Comparison of ENCODE assay signal across 9 cellular contexts in genomic region chr9:37037744-37038640, GRCh38. TPM values are rescaled to one million over a fixed set of nuclear protein-coding genes. Genes with fewer than 3 reads are reported as not detected.
DNase-seq lines count a peak whose midpoint lies in the region; ATAC-seq and TF ChIP-seq lines count a peak whose summit lies in the region.
"Had no signal": no experiment of that assay in that cellular context is flagged by ENCODE, and none has a peak within 500 bp of the region (broad histone marks: within the 10 kb centered on the region; RNA-seq: fewer than 3 reads in every experiment).

No MANE protein-coding gene starts in this region.

- H3K27me3 Mint-ChIP-seq in IgD-negative memory B cell (no peaks in the 10 kb centered on the region), Caco-2 (ENCODE audit: insufficient read depth, unreplicated experiment) (peaks cover 22% of the 10 kb centered on the region)
- peaks cover 48 to 93% of the 10 kb centered on the region in 2 donors for H3K27me3 Mint-ChIP-seq in effector memory CD8-positive, alpha-beta T cell

- H3K27me3 ChIP-seq in ovary (peaks cover 3% of the 10 kb centered on the region), Caco-2 (replicated peaks; ENCODE audit: control insufficient read depth, insufficient read depth, low read length) (peaks cover 2% of the 10 kb centered on the region)

- H3K27ac ChIP-seq in ovary: no peak overlapping the region

- H3K27ac Mint-ChIP-seq in IgD-negative memory B cell (peak overlapping the region; percentile 98 to 99 (median 99)), Caco-2 (ENCODE audit: unreplicated experiment) (no peak overlapping the region)
- H3K27ac Mint-ChIP-seq in effector memory CD8-positive, alpha-beta T cell: no peak overlapping the region
- H3K27ac Mint-ChIP-seq: activated naive CD4-positive, alpha-beta T cell treated with anti-CD3 and anti-CD28 coated beads, Interleukin-2, amount 50 U/mL, for 72 hours had no signal

- TF ChIP-seq POLR2A in ovary (IDR thresholded peaks at IDR 0.05): no peak

- H3K4me3 ChIP-seq in ovary: peak overlapping the region; percentile 41
- H3K4me3 ChIP-seq in Caco-2 (ENCODE audit: low read depth, low read length): no peak overlapping the region

- intact Hi-C loops in ovary (cut with DNase I): no loop called here
- intact Hi-C loops in Caco-2 (cut with micrococcal nuclease; ENCODE audit: unreplicated experiment): no loop called here

- H3K36me3 Mint-ChIP-seq in IgD-negative memory B cell (no peaks in the 10 kb centered on the region), Caco-2 (ENCODE audit: insufficient read depth, unreplicated experiment) (no peaks in the 10 kb centered on the region)
- peaks cover 7% of the 10 kb centered on the region for H3K36me3 Mint-ChIP-seq in effector memory CD8-positive, alpha-beta T cell (ENCODE audit: insufficient read depth)

- H3K9me3 Mint-ChIP-seq in IgD-negative memory B cell (peaks cover 0 to 1% (median 0%) of the 10 kb centered on the region in 3 donors), Caco-2 (ENCODE audit: unreplicated experiment) (no peaks in the 10 kb centered on the region)
- no peaks in the 10 kb centered on the region for H3K9me3 Mint-ChIP-seq in effector memory CD8-positive, alpha-beta T cell
- H3K9me3 Mint-ChIP-seq: activated naive CD4-positive, alpha-beta T cell treated with anti-CD3 and anti-CD28 coated beads, Interleukin-2, amount 50 U/mL, for 72 hours had no signal

- POLR2A ChIA-PET in Caco-2 (lab: Charles Lee): no interaction called here

- H3K9me3 ChIP-seq in ovary (no peaks in the 10 kb centered on the region), Caco-2 (no peaks in the 10 kb centered on the region)

- TF ChIP-seq EP300 in ovary (IDR thresholded peaks at IDR 0.05): no peak

- CTCF ChIA-PET in Caco-2 (lab: Charles Lee): no interaction called here

- 7 to 8% (median 7%) methylated on average over 49 to 58 of the region's 58 CpGs for WGBS in ovary, 3 donors

- H3K4me3 Mint-ChIP-seq in IgD-negative memory B cell (peak overlapping the region; percentile 88 to 98 (median 94)), Caco-2 (ENCODE audit: unreplicated experiment) (no peak overlapping the region)
- H3K4me3 Mint-ChIP-seq in effector memory CD8-positive, alpha-beta T cell: peak overlapping the region; percentile 81 to 83

- H3K36me3 ChIP-seq in ovary: no peaks in the 10 kb centered on the region
- no peaks in the 10 kb centered on the region for H3K36me3 ChIP-seq in Caco-2 (ENCODE audit: control insufficient read depth, insufficient read depth, low read length)

- peaks cover 15 to 37% (median 23%) of the 10 kb centered on the region in 3 donors for H3K4me1 Mint-ChIP-seq in IgD-negative memory B cell
- H3K4me1 Mint-ChIP-seq in effector memory CD8-positive, alpha-beta T cell (ENCODE audit: low read depth in 2 of 2): peaks cover 19 to 22% of the 10 kb centered on the region in 2 donors
- H3K4me1 Mint-ChIP-seq in Caco-2 (ENCODE audit: low read depth, unreplicated experiment): peaks cover 7% of the 10 kb centered on the region

- TF ChIP-seq CTCF in ovary (IDR thresholded peaks at IDR 0.05): no peak
- TF ChIP-seq CTCF in Caco-2 (IDR thresholded peaks at IDR 0.05; ENCODE audit: insufficient read depth in 1 of 2, low read depth in 1 of 2, low read length in 1 of 2, severe bottlenecking in 1 of 2, unreplicated experiment in 1 of 2): no peak

- BruUV-seq in Caco-2 (replicated peaks; lab: Mats Ljungman, UMichigan): no TSS peak

- peak; percentile 42 for DNase-seq in GM03348 (ENCODE audit: low spot score)
- no peak for DNase-seq in effector memory CD8-positive, alpha-beta T cell
- no peak for DNase-seq in ovary
- no peak for DNase-seq in Caco-2
- no peak for DNase-seq in NCI-H187 (lab: John Stamatoyannopoulos, UW)

- H3K4me1 ChIP-seq in ovary (ENCODE audit: insufficient read depth) (peaks cover 9% of the 10 kb centered on the region), Caco-2 (peaks cover 8% of the 10 kb centered on the region; the same call in 1 of the 2 replicates)

- no peak for ATAC-seq in effector memory CD8-positive, alpha-beta T cell (replicated peaks)
- ATAC-seq in HG03135 (IDR thresholded peaks at IDR 0.05; ENCODE audit: unreplicated experiment) (no peak), HG03175 (IDR thresholded peaks at IDR 0.05; ENCODE audit: unreplicated experiment) (no peak)

RNA-seq across cellular contexts. Expression of gene PAX5, which starts 3.9 kb away (rescaled TPM):
- polyA plus RNA-seq in IgD-negative memory B cell (65.3 TPM), ovary (under 1 TPM in 1 of 2 donors, not detected in 1; 0.02 TPM)
- total RNA-seq in ovary (under 1 TPM in 2 of 7 donors, not detected in 5; 0.05 to 0.28 TPM), Caco-2 (2022) (0.16 TPM in 1 of 2 replicates, not detected in the other)

Comparison
In these comparisons a context has a peak if more than half of its experiments do, and no peak if none do; other contexts are left out.
1. H3K27ac Mint-ChIP-seq: peak in IgD-negative memory B cell (3 of 3); none in effector memory CD8-positive, alpha-beta T cell (0 of 2) and Caco-2 (single experiment).